In genomic region chr10:4064489-4064888, GRCh38 we compare ENCODE assay signal across 19 cellular contexts.
"Had no signal": no experiment of that assay in that cellular context is flagged by ENCODE, and none has a peak within 500 bp of the region (broad histone marks: within the 10 kb centered on the region; RNA-seq: fewer than 3 reads in every experiment).

No MANE protein-coding gene starts in this region.

- DNase-seq: Kasumi-1, MM.1S, NCI-H1092 treated with DMSO at 0.1 percent for 48 hours, NCI-H1436, NCI-H187, NCI-H2029, NCI-H2081 treated with DMSO at 0.1 percent for 48 hours, NCI-H2171, NCI-H226, NCI-H446, NCI-H510A, NCI-H524 treated with DMSO at 0.1 percent for 48 hours, NCI-H69, NCI-H774, PC-9, Right ventricle myocardium superior, RPMI8226, SIG-M5, SW 1271 had no signal
